In the genomic region with DNA sequence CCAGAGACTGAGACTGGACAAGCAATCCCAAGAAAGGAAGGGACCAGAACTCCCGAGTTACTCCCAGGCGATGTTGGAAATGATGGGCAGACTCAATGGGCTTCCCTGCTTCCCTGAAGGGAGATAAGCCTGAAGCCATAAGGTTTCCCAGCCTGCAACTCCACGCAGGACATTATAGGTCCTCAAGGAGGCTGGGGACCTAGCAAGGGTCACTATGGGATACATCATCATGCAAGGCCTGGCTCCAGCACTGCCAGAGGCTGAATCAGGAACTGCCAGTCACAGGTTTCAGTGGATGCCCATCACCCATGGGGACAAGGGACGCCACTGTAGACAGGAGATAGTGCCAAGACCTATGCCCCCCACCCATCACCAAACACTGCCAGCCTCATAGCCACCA, we compare ENCODE assay signal across 23 cellular contexts.
"Had no signal": no experiment of that assay in that cellular context is flagged by ENCODE, and none has a peak within 500 bp of the region (broad histone marks: within the 10 kb centered on the region; RNA-seq: fewer than 3 reads in every experiment).

No MANE protein-coding gene starts in this region.

- ATAC-seq: activated CD8-positive, alpha-beta T cell treated with anti-CD3 and anti-CD28 coated beads for 36 hours; activated T-cell treated with anti-CD3 and anti-CD28 coated beads, Interleukin-2, amount 50 U/mL, for 72 hours; T-helper 17 cell had no signal

- H3K27me3 Mint-ChIP-seq: brain; central memory CD8-positive, alpha-beta T cell had no signal

- H3K9me3 Mint-ChIP-seq: activated T-helper 2 cell treated with anti-CD3 and anti-CD28 coated beads, Interferon-gamma antibody, Interleukin-2, Interleukin-4, amounts not matched to agents 10 μg/mL and 5 μg/mL and 100 μg/mL, durations not matched to agents 14 hours and 24 hours and 36 hours had no signal

- H3K27ac Mint-ChIP-seq: activated CD4-positive, alpha-beta T cell treated with anti-CD3 and anti-CD28 coated beads for 36 hours; activated CD8-positive, alpha-beta T cell treated with anti-CD3 and anti-CD28 coated beads for 36 hours; activated naive CD4-positive, alpha-beta T cell treated with anti-CD3 and anti-CD28 coated beads, Interleukin-2, amount 50 U/mL, for 24 hours; activated T-cell treated with anti-CD3 and anti-CD28 coated beads, Interleukin-2, amount 50 U/mL, for 72 hours; activated T-helper 2 cell treated with anti-CD3 and anti-CD28 coated beads, Interferon-gamma antibody, Interleukin-2, Interleukin-4, amounts not matched to agents 10 μg/mL and 5 μg/mL and 100 μg/mL, durations not matched to agents 14 hours and 24 hours and 36 hours; brain; T-helper 17 cell had no signal

- DNase-seq: activated CD4-positive, alpha-beta T cell treated with anti-CD3 and anti-CD28 coated beads for 36 hours; activated CD4-positive, CD25-positive, alpha-beta regulatory T cell; activated CD8-positive, alpha-beta memory T cell treated with anti-CD3 and anti-CD28 coated beads, Interleukin-2, amount 50 U/mL, for 4 hours; activated CD8-positive, alpha-beta T cell treated with anti-CD3 and anti-CD28 coated beads for 36 hours; activated T-cell treated with anti-CD3 and anti-CD28 coated beads, Interleukin-2, amount 50 U/mL, for 72 hours; aorta; KG1; NCI-H1092; NCI-H1417 treated with DMSO at 0.1 percent for 48 hours; NCI-H1694; NCI-H2029; NCI-H2107; NCI-H2171 treated with DMSO at 0.1 percent for 48 hours; NCI-H226; NCI-H526; NCI-H82; SIG-M5; T-helper 17 cell; T-helper 9 cell had no signal

- H3K4me1 Mint-ChIP-seq: activated CD4-positive, alpha-beta T cell treated with anti-CD3 and anti-CD28 coated beads for 36 hours; activated naive CD4-positive, alpha-beta T cell treated with anti-CD3 and anti-CD28 coated beads, Interleukin-2, amount 50 U/mL, for 24 hours; brain; central memory CD8-positive, alpha-beta T cell; T-helper 17 cell had no signal

- H3K4me3 Mint-ChIP-seq: activated CD4-positive, alpha-beta T cell treated with anti-CD3 and anti-CD28 coated beads for 36 hours; activated CD8-positive, alpha-beta T cell treated with anti-CD3 and anti-CD28 coated beads for 36 hours; activated naive CD4-positive, alpha-beta T cell treated with anti-CD3 and anti-CD28 coated beads, Interleukin-2, amount 50 U/mL, for 24 hours; activated T-cell treated with anti-CD3 and anti-CD28 coated beads, Interleukin-2, amount 50 U/mL, for 72 hours; brain; central memory CD8-positive, alpha-beta T cell; T-helper 17 cell had no signal

- H3K36me3 Mint-ChIP-seq: activated naive CD4-positive, alpha-beta T cell treated with anti-CD3 and anti-CD28 coated beads, Interleukin-2, amount 50 U/mL, for 24 hours; brain had no signal
